ENCODE assay signal across 20 cellular contexts in the genomic region with DNA sequence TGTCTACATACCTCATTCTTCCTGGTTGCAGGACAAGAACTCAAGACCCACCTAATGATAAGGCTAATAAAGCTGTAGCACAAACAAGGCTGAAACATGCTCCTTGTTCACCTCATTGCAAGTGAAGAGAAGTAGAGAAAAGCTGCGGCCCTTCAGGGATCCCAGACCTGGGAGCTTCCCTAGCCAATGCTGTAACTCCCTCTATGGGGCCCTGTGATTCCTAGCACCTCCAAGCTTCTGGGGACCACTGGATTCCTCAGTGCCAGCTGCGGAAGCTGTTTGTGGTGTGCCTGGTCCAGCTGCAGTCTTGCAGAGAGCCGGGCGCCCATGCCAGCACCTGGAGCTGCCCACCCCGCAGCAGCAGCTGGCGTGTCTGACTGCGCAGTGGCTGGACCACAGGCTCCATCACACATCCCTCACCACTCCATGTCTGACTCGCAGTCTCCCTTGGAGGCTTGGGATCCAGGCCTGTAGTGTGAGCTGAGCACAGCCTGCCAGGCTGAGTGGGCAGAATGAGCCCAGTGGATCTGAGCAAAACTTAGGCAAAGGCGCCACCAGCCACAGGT.
"Had no signal": no experiment of that assay in that cellular context is flagged by ENCODE, and none has a peak within 500 bp of the region (broad histone marks: within the 10 kb centered on the region; RNA-seq: fewer than 3 reads in every experiment).

No MANE protein-coding gene starts in this region.

- H3K27me3 ChIP-seq: dorsolateral prefrontal cortex, gastrocnemius medialis, heart right ventricle, ovary, right atrium auricular region had no signal

- H3K4me3 ChIP-seq: dorsolateral prefrontal cortex, gastrocnemius medialis, heart right ventricle, ovary, right atrium auricular region, smooth muscle cell had no signal

- H3K27me3 Mint-ChIP-seq: naive thymus-derived CD8-positive, alpha-beta T cell had no signal

- H3K9me3 Mint-ChIP-seq: naive thymus-derived CD8-positive, alpha-beta T cell; stimulated activated memory B cell treated with anti-CD40 and anti-IgM and Interleukin-4, amounts not matched to agents 10 μg/mL and 1 μg/mL and 100 μg/mL, for 72 hours had no signal

- H3K4me1 ChIP-seq: gastrocnemius medialis, heart right ventricle, right atrium auricular region had no signal

- H3K36me3 ChIP-seq: gastrocnemius medialis, heart right ventricle, ovary, right atrium auricular region had no signal

- H3K36me3 Mint-ChIP-seq: immature natural killer cell; naive thymus-derived CD8-positive, alpha-beta T cell; stimulated activated memory B cell treated with anti-CD40 and anti-IgM and Interleukin-4, amounts not matched to agents 10 μg/mL and 1 μg/mL and 100 μg/mL, for 72 hours had no signal

- H3K4me1 Mint-ChIP-seq: immature natural killer cell had no signal

- H3K27ac ChIP-seq: dorsolateral prefrontal cortex, gastrocnemius medialis, heart right ventricle, ovary, right atrium auricular region had no signal

- H3K4me2 ChIP-seq: smooth muscle cell had no signal

- H3K4me3 Mint-ChIP-seq: immature natural killer cell; naive thymus-derived CD8-positive, alpha-beta T cell; stimulated activated memory B cell treated with anti-CD40 and anti-IgM and Interleukin-4, amounts not matched to agents 10 μg/mL and 1 μg/mL and 100 μg/mL, for 72 hours had no signal

- ATAC-seq: esophagus mucosa; gastrocnemius medialis; left colon; left ventricle myocardium superior; naive thymus-derived CD8-positive, alpha-beta T cell had no signal

- H3K9me3 ChIP-seq: gastrocnemius medialis, heart right ventricle, ovary, right atrium auricular region had no signal

- DNase-seq: caudate nucleus; cortex of kidney; effector CD8-positive, alpha-beta T cell; gastrocnemius medialis; heart right ventricle; immature natural killer cell; kidney; left colon; left ventricle myocardium superior; naive thymus-derived CD8-positive, alpha-beta T cell; nucleus accumbens; ovary; stimulated activated CD4-positive, alpha-beta T cell treated with anti-CD3 and anti-CD28 coated beads, Interleukin-4, amount 100 ng/mL, for 1 hour; stimulated activated CD8-positive, alpha-beta memory T cell treated with anti-CD3 and anti-CD28 coated beads, Interleukin-4, amount 100 ng/mL, for 48 hours; trophoblast cell had no signal

- H3K27ac Mint-ChIP-seq: immature natural killer cell; naive thymus-derived CD8-positive, alpha-beta T cell; stimulated activated memory B cell treated with anti-CD40 and anti-IgM and Interleukin-4, amounts not matched to agents 10 μg/mL and 1 μg/mL and 100 μg/mL, for 72 hours had no signal
